ENCODE assay signal across 1 cellular context in the genomic region with DNA sequence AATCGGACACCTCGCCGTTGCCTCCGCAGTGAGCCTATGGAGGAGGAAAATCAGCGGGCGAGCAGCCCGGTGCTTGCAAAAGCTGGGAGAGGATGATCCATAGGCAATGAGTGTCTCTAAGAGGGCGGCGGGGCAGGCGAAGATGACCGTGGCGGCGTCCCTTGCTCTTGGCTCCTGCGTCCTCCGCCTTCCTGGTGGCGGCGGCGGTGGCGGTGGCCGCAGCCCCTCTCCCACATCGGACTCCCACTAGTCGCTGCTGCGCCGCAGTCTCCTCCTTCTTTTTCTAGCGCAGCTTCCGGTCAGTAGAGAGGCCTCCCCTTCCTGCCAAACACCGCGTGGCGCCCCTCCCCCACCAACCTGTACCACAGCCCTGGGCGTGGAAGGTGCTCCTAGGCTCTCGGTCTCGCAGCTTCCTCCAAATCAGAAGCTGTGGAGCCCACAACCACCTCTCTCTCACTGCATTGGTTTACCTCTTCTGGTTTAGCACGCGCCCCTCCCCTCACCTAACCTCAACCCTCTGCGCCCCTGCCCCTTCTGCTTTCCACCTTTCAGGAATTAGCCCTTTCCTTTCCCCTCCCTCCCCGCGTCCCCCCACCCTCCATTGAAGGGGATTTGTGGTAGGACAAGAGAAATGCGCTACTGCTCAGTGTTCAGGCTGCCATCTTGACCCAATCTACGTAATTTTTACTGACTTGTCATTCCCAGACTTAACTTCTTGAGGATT.
TF ChIP-seq lines count a peak whose summit lies in the region.

SPIN3 (minus strand) TSS at position 271 of the 724 bp plus-strand sequence. CDS start 594 bp downstream, outside the sequence.

TF ChIP-seq in HepG2, 621 proteins besides CTCF, POLR2A, EP300 and RAD21 (continued from another document and continues in another):
- TF ChIP-seq, protein P1, sequence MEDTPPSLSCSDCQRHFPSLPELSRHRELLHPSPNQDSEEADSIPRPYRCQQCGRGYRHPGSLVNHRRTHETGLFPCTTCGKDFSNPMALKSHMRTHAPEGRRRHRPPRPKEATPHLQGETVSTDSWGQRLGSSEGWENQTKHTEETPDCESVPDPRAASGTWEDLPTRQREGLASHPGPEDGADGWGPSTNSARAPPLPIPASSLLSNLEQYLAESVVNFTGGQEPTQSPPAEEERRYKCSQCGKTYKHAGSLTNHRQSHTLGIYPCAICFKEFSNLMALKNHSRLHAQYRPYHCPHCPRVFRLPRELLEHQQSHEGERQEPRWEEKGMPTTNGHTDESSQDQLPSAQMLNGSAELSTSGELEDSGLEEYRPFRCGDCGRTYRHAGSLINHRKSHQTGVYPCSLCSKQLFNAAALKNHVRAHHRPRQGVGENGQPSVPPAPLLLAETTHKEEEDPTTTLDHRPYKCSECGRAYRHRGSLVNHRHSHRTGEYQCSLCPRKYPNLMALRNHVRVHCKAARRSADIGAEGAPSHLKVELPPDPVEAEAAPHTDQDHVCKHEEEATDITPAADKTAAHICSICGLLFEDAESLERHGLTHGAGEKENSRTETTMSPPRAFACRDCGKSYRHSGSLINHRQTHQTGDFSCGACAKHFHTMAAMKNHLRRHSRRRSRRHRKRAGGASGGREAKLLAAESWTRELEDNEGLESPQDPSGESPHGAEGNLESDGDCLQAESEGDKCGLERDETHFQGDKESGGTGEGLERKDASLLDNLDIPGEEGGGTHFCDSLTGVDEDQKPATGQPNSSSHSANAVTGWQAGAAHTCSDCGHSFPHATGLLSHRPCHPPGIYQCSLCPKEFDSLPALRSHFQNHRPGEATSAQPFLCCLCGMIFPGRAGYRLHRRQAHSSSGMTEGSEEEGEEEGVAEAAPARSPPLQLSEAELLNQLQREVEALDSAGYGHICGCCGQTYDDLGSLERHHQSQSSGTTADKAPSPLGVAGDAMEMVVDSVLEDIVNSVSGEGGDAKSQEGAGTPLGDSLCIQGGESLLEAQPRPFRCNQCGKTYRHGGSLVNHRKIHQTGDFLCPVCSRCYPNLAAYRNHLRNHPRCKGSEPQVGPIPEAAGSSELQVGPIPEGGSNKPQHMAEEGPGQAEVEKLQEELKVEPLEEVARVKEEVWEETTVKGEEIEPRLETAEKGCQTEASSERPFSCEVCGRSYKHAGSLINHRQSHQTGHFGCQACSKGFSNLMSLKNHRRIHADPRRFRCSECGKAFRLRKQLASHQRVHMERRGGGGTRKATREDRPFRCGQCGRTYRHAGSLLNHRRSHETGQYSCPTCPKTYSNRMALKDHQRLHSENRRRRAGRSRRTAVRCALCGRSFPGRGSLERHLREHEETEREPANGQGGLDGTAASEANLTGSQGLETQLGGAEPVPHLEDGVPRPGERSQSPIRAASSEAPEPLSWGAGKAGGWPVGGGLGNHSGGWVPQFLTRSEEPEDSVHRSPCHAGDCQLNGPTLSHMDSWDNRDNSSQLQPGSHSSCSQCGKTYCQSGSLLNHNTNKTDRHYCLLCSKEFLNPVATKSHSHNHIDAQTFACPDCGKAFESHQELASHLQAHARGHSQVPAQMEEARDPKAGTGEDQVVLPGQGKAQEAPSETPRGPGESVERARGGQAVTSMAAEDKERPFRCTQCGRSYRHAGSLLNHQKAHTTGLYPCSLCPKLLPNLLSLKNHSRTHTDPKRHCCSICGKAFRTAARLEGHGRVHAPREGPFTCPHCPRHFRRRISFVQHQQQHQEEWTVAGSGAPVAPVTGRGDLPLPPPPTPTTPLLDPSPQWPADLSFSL (CRISPR knock-in tag; IDR thresholded peaks at IDR 0.05) = no peak
- TF ChIP-seq SAFB2 (CRISPR knock-in tag; IDR thresholded peaks at IDR 0.05; ENCODE audit: borderline replicate concordance, low read depth) (no peak), MXI1 (IDR thresholded peaks at IDR 0.05; ENCODE audit: borderline replicate concordance, low read depth, low read length) (0 out of 3 replicates have a peak, but pooled peaks have one; percentile 48), ZNF629 (CRISPR knock-in tag; conservative IDR thresholded peaks at IDR 0.05) (no peak), ZC3H13 (CRISPR knock-in tag; IDR thresholded peaks at IDR 0.05) (no peak), HES4 (CRISPR knock-in tag; IDR thresholded peaks at IDR 0.05; ENCODE audit: borderline replicate concordance) (peak; percentile 80; the same call in 1 of the 2 replicates), ZNF7 (CRISPR knock-in tag; IDR thresholded peaks at IDR 0.05) (no peak), ZFP1 (CRISPR knock-in tag; IDR thresholded peaks at IDR 0.05) (no peak; the same call in 1 of the 2 replicates), ZNF263 (CRISPR knock-in tag; IDR thresholded peaks at IDR 0.05) (peak; percentile 62), KDM5B (CRISPR knock-in tag; IDR thresholded peaks at IDR 0.05; ENCODE audit: borderline replicate concordance) (peak; percentile 81; the same call in 1 of the 2 replicates), FOXA1 (IDR thresholded peaks at IDR 0.05) (no peak), FOXA1 (CRISPR knock-in tag; IDR thresholded peaks at IDR 0.05) (no peak; the same call in 1 of the 2 replicates), ZNF225 (CRISPR knock-in tag; IDR thresholded peaks at IDR 0.05) (no peak), SOX13 (IDR thresholded peaks at IDR 0.05) (no peak), SOX13 (CRISPR knock-in tag; conservative IDR thresholded peaks at IDR 0.05 in 1 of 2, IDR thresholded peaks at IDR 0.05 in 1 of 2) (peak in 1 of 2 experiments; percentile 37; a peak in 1 of 4 replicates), NR0B2 (CRISPR knock-in tag; IDR thresholded peaks at IDR 0.05) (peak; percentile 46; the same call in 1 of the 2 replicates), ZFP36 (IDR thresholded peaks at IDR 0.05; ENCODE audit: borderline replicate concordance, low read depth, low read length, partially characterized antibody) (no peak), ZNF614 (CRISPR knock-in tag; IDR thresholded peaks at IDR 0.05; ENCODE audit: borderline replicate concordance) (peak; percentile 65; the same call in 1 of the 2 replicates), EHMT2 (IDR thresholded peaks at IDR 0.05; ENCODE audit: borderline replicate concordance, low read depth, low read length) (peak; percentile 26; the same call in 1 of the 2 replicates), KLF6 (CRISPR knock-in tag; IDR thresholded peaks at IDR 0.05) (peak; percentile 87), ZBTB40 (IDR thresholded peaks at IDR 0.05) (no peak), ZBTB40 (CRISPR knock-in tag; IDR thresholded peaks at IDR 0.05) (peak; percentile 19; the same call in 1 of the 2 replicates), KLF15 (CRISPR knock-in tag; IDR thresholded peaks at IDR 0.05; ENCODE audit: borderline replicate concordance) (no peak), DMAP1 (CRISPR knock-in tag; IDR thresholded peaks at IDR 0.05) (peak; percentile 91), ERF (CRISPR knock-in tag; IDR thresholded peaks at IDR 0.05) (no peak), ZNF253 (CRISPR knock-in tag; IDR thresholded peaks at IDR 0.05; ENCODE audit: borderline replicate concordance) (no peak), ZNF724P (CRISPR knock-in tag; IDR thresholded peaks at IDR 0.05; ENCODE audit: borderline replicate concordance) (no peak), THAP11 (CRISPR knock-in tag; IDR thresholded peaks at IDR 0.05) (peak; percentile 69), FOXO4 (CRISPR knock-in tag; conservative IDR thresholded peaks at IDR 0.05) (no peak)
- TF ChIP-seq, protein P2, sequence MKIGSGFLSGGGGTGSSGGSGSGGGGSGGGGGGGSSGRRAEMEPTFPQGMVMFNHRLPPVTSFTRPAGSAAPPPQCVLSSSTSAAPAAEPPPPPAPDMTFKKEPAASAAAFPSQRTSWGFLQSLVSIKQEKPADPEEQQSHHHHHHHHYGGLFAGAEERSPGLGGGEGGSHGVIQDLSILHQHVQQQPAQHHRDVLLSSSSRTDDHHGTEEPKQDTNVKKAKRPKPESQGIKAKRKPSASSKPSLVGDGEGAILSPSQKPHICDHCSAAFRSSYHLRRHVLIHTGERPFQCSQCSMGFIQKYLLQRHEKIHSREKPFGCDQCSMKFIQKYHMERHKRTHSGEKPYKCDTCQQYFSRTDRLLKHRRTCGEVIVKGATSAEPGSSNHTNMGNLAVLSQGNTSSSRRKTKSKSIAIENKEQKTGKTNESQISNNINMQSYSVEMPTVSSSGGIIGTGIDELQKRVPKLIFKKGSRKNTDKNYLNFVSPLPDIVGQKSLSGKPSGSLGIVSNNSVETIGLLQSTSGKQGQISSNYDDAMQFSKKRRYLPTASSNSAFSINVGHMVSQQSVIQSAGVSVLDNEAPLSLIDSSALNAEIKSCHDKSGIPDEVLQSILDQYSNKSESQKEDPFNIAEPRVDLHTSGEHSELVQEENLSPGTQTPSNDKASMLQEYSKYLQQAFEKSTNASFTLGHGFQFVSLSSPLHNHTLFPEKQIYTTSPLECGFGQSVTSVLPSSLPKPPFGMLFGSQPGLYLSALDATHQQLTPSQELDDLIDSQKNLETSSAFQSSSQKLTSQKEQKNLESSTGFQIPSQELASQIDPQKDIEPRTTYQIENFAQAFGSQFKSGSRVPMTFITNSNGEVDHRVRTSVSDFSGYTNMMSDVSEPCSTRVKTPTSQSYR (CRISPR knock-in tag; IDR thresholded peaks at IDR 0.05; ENCODE audit: borderline replicate concordance) = peak; percentile 99
